Comparison of ENCODE assay signal across 1 cellular context in the genomic region with DNA sequence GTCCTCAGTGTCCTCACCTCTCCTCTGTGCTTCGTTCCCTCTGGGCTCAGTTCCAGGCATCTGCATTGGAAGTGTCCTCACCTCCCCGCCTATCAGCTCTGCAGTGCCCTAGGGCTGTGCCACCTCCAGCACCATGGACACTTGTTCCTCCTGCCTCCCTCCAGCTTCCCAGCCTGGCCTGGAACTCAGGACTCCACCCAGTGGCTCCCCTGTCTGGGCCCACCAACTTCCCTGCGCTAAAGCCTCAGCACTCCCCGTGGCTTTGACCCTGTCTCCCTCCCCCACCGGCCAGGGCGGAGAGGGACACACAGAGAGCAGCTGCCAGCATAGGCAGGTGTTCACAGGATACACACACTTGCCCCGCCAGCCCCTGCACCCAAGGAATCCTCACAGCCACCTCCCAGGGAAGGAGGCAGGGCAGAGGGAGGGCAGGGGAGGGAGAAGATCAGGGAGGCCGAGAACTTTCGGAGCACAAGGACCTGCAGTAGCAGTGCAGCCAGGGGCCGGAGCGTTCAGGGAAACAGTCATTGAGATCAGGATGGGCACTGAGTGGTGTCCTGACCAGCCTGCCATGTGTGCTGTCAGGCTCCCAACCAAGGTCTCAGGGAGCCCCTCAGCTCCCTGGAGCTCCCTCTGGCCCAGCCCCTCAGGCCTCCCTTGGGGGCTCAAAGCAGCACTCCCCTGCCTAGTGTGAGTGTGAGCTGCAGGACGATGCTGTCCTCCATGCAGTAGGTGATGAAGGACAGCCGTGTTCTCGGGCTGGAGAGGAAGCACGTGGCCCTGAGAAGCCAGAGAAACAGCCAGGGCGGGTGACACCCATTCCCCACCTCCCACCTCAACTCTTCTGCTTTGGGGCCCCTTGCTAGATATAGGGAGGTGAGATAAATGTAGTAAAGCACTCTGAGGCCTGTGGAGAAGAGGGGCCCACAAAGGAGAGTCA.
TF ChIP-seq lines count a peak whose summit lies in the region.

No MANE protein-coding gene starts in this region.

TF ChIP-seq in GM23338, 12 proteins besides CTCF, POLR2A, EP300 and RAD21 (continued from another document):
- TF ChIP-seq, protein P1, sequence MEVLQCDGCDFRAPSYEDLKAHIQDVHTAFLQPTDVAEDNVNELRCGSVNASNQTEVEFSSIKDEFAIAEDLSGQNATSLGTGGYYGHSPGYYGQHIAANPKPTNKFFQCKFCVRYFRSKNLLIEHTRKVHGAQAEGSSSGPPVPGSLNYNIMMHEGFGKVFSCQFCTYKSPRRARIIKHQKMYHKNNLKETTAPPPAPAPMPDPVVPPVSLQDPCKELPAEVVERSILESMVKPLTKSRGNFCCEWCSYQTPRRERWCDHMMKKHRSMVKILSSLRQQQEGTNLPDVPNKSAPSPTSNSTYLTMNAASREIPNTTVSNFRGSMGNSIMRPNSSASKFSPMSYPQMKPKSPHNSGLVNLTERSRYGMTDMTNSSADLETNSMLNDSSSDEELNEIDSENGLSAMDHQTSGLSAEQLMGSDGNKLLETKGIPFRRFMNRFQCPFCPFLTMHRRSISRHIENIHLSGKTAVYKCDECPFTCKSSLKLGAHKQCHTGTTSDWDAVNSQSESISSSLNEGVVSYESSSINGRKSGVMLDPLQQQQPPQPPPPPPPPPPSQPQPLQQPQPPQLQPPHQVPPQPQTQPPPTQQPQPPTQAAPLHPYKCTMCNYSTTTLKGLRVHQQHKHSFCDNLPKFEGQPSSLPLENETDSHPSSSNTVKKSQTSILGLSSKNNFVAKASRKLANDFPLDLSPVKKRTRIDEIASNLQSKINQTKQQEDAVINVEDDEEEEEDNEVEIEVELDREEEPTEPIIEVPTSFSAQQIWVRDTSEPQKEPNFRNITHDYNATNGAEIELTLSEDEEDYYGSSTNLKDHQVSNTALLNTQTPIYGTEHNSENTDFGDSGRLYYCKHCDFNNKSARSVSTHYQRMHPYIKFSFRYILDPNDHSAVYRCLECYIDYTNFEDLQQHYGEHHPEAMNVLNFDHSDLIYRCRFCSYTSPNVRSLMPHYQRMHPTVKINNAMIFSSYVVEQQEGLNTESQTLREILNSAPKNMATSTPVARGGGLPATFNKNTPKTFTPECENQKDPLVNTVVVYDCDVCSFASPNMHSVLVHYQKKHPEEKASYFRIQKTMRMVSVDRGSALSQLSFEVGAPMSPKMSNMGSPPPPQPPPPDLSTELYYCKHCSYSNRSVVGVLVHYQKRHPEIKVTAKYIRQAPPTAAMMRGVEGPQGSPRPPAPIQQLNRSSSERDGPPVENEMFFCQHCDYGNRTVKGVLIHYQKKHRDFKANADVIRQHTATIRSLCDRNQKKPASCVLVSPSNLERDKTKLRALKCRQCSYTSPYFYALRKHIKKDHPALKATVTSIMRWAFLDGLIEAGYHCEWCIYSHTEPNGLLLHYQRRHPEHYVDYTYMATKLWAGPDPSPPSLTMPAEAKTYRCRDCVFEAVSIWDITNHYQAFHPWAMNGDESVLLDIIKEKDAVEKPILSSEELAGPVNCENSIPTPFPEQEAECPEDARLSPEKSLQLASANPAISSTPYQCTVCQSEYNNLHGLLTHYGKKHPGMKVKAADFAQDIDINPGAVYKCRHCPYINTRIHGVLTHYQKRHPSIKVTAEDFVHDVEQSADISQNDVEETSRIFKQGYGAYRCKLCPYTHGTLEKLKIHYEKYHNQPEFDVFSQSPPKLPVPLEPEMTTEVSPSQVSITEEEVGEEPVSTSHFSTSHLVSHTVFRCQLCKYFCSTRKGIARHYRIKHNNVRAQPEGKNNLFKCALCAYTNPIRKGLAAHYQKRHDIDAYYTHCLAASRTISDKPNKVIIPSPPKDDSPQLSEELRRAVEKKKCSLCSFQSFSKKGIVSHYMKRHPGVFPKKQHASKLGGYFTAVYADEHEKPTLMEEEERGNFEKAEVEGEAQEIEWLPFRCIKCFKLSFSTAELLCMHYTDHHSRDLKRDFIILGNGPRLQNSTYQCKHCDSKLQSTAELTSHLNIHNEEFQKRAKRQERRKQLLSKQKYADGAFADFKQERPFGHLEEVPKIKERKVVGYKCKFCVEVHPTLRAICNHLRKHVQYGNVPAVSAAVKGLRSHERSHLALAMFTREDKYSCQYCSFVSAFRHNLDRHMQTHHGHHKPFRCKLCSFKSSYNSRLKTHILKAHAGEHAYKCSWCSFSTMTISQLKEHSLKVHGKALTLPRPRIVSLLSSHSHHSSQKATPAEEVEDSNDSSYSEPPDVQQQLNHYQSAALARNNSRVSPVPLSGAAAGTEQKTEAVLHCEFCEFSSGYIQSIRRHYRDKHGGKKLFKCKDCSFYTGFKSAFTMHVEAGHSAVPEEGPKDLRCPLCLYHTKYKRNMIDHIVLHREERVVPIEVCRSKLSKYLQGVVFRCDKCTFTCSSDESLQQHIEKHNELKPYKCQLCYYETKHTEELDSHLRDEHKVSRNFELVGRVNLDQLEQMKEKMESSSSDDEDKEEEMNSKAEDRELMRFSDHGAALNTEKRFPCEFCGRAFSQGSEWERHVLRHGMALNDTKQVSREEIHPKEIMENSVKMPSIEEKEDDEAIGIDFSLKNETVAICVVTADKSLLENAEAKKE (CRISPR knock-in tag; IDR thresholded peaks at IDR 0.05): no peak
- no peak for TF ChIP-seq POLR2AphosphoS5 (IDR thresholded peaks at IDR 0.05; ENCODE audit: low read depth)
- no peak for TF ChIP-seq EZH2phosphoT487 (IDR thresholded peaks at IDR 0.05; ENCODE audit: unreplicated experiment)
- TF ChIP-seq CREB1 (CRISPR knock-in tag; IDR thresholded peaks at IDR 0.05; ENCODE audit: low read depth): no peak
- TF ChIP-seq STAT1 (IDR thresholded peaks at IDR 0.05; ENCODE audit: unreplicated experiment): no peak
- no peak for TF ChIP-seq EZH2 (IDR thresholded peaks at IDR 0.05; ENCODE audit: low read depth, unreplicated experiment)
- TF ChIP-seq, protein P2, sequence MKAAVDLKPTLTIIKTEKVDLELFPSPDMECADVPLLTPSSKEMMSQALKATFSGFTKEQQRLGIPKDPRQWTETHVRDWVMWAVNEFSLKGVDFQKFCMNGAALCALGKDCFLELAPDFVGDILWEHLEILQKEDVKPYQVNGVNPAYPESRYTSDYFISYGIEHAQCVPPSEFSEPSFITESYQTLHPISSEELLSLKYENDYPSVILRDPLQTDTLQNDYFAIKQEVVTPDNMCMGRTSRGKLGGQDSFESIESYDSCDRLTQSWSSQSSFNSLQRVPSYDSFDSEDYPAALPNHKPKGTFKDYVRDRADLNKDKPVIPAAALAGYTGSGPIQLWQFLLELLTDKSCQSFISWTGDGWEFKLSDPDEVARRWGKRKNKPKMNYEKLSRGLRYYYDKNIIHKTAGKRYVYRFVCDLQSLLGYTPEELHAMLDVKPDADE (IDR thresholded peaks at IDR 0.05): no peak
- TF ChIP-seq NANOG (IDR thresholded peaks at IDR 0.05; ENCODE audit: borderline replicate concordance): no peak
